ENCODE assay signal across 12 cellular contexts in genomic region chr7:27242046-27242579, GRCh38. TPM values are rescaled to one million over a fixed set of nuclear protein-coding genes. Genes with fewer than 3 reads are reported as not detected.
DNase-seq lines count a peak whose midpoint lies in the region; ATAC-seq and TF ChIP-seq lines count a peak whose summit lies in the region.
"Had no signal": no experiment of that assay in that cellular context is flagged by ENCODE, and none has a peak within 500 bp of the region (broad histone marks: within the 10 kb centered on the region; RNA-seq: fewer than 3 reads in every experiment).

No MANE protein-coding gene starts in this region.

- no peaks in the 10 kb centered on the region for H4K20me1 ChIP-seq in neural cell (ENCODE audit: insufficient read depth)

- H2AFZ ChIP-seq in ACC112 (ENCODE audit: low read length, unreplicated experiment) (no peak overlapping the region), neural cell (ENCODE audit: low read depth, low read length) (no peak overlapping the region)

- H3K79me2 ChIP-seq in ACC112 (ENCODE audit: control insufficient read depth, insufficient read depth, low read length, unreplicated experiment) (no peaks in the 10 kb centered on the region), neural cell (replicated peaks; ENCODE audit: insufficient read depth, low read length) (no peaks in the 10 kb centered on the region)

- H3K4me3 ChIP-seq in ACC112 (ENCODE audit: low read depth, low read length): peak overlapping the region; percentile 43
- H3K4me3 ChIP-seq in CD8-positive, alpha-beta T cell (ENCODE audit: low read depth, low read length): no peak overlapping the region
- peak overlapping the region; percentile 31 for H3K4me3 ChIP-seq in adipocyte (ENCODE audit: low read length)
- peak overlapping the region; percentile 56 for H3K4me3 ChIP-seq in neural cell (ENCODE audit: low read length)
- H3K4me3 ChIP-seq in Caco-2 (ENCODE audit: low read depth, low read length): no peak overlapping the region

- H3K4me1 ChIP-seq in ACC112 (ENCODE audit: control insufficient read depth, insufficient read depth, low read length, unreplicated experiment) (no peaks in the 10 kb centered on the region), adipocyte (ENCODE audit: control insufficient read depth, insufficient read depth, low read length) (peaks cover 9% of the 10 kb centered on the region), Caco-2 (no peaks in the 10 kb centered on the region)
- peaks cover 20% of the 10 kb centered on the region for H3K4me1 ChIP-seq in CD8-positive, alpha-beta T cell (ENCODE audit: insufficient read depth, low read length)

- TF ChIP-seq RAD21 in neural cell (conservative IDR thresholded peaks at IDR 0.05): no peak

- ATAC-seq in CD8-positive, alpha-beta T cell: no peak
- ATAC-seq in HG03135 (IDR thresholded peaks at IDR 0.05; ENCODE audit: unreplicated experiment): no peak
- no peak for ATAC-seq in GM19351 (IDR thresholded peaks at IDR 0.05; ENCODE audit: unreplicated experiment)

- POLR2A ChIA-PET in CD8-positive, alpha-beta T cell (lab: Charles Lee): no interaction called here
- POLR2A ChIA-PET in Caco-2 (lab: Charles Lee): no interaction called here

- H3K9ac ChIP-seq in adipocyte (ENCODE audit: low read length): no peak overlapping the region
- no peak overlapping the region for H3K9ac ChIP-seq in neural cell (ENCODE audit: low read length)

- H3K27ac ChIP-seq in ACC112 (ENCODE audit: low read depth, low read length) (no peak overlapping the region), neural cell (ENCODE audit: low read length) (no peak overlapping the region)
- no peak overlapping the region for H3K27ac ChIP-seq in CD8-positive, alpha-beta T cell (ENCODE audit: low read depth, low read length)
- H3K27ac ChIP-seq: ovary, WERI-Rb-1 had no signal

- no peak for TF ChIP-seq EP300 in neural cell (conservative IDR thresholded peaks at IDR 0.05; ENCODE audit: poor library complexity, severe bottlenecking)

- intact Hi-C loops in CD8-positive, alpha-beta T cell (cut with DNase I, micrococcal nuclease): no loop called here
- intact Hi-C loops in Caco-2 (cut with micrococcal nuclease; ENCODE audit: unreplicated experiment): no loop called here

- peak overlapping the region; percentile 64 for H3K4me3 Mint-ChIP-seq in CD8-positive, alpha-beta T cell
- no peak overlapping the region for H3K4me3 Mint-ChIP-seq in Caco-2 (ENCODE audit: unreplicated experiment)

- H3K36me3 Mint-ChIP-seq in CD8-positive, alpha-beta T cell: no peaks in the 10 kb centered on the region
- H3K36me3 Mint-ChIP-seq in Caco-2 (ENCODE audit: insufficient read depth, unreplicated experiment): no peaks in the 10 kb centered on the region

- H3K36me3 ChIP-seq in ACC112 (ENCODE audit: insufficient read depth, low read length) (no peaks in the 10 kb centered on the region), adipocyte (ENCODE audit: control insufficient read depth, insufficient read depth, low read length, severe bottlenecking) (no peaks in the 10 kb centered on the region), neural cell (ENCODE audit: insufficient read depth, low read length) (no peaks in the 10 kb centered on the region), Caco-2 (ENCODE audit: control insufficient read depth, insufficient read depth, low read length) (no peaks in the 10 kb centered on the region)
- H3K36me3 ChIP-seq in CD8-positive, alpha-beta T cell (ENCODE audit: insufficient read depth, low read length): no peaks in the 10 kb centered on the region
- H3K36me3 ChIP-seq: ovary, WERI-Rb-1 had no signal

- no peaks in the 10 kb centered on the region for H3K9me3 Mint-ChIP-seq in CD8-positive, alpha-beta T cell
- no peaks in the 10 kb centered on the region for H3K9me3 Mint-ChIP-seq in Caco-2 (ENCODE audit: unreplicated experiment)

- H3F3A ChIP-seq in neural cell (ENCODE audit: insufficient read depth, low read length, poor library complexity, severe bottlenecking): no peaks in the 10 kb centered on the region

- peaks cover 72% of the 10 kb centered on the region for H3K27me3 Mint-ChIP-seq in CD8-positive, alpha-beta T cell (ENCODE audit: low read depth)
- no peaks in the 10 kb centered on the region for H3K27me3 Mint-ChIP-seq in Caco-2 (ENCODE audit: insufficient read depth, unreplicated experiment)

- no peak for DNase-seq in CD8-positive, alpha-beta T cell
- DNase-seq in adipocyte (ENCODE audit: low read depth) (no peak), Caco-2 (no peak), NCI-H524 treated with DMSO at 0.1 percent for 48 hours (lab: John Stamatoyannopoulos, UW) (no peak)
- DNase-seq: NCI-H2029, ovary, WERI-Rb-1 had no signal

- H3K27ac Mint-ChIP-seq in CD8-positive, alpha-beta T cell: peak overlapping the region; percentile 50
- H3K27ac Mint-ChIP-seq in Caco-2 (ENCODE audit: unreplicated experiment): no peak overlapping the region

- H3K9me2 ChIP-seq in neural cell (ENCODE audit: insufficient read depth, low read length): no peaks in the 10 kb centered on the region

- H3K27me3 ChIP-seq in ACC112 (ENCODE audit: insufficient read depth, low read length) (peaks cover 95% of the 10 kb centered on the region), adipocyte (replicated peaks; ENCODE audit: control insufficient read depth, insufficient read depth, low read length) (peaks cover 73% of the 10 kb centered on the region), neural cell (ENCODE audit: insufficient read depth, low read depth, low read length) (peaks cover 100% of the 10 kb centered on the region), Caco-2 (replicated peaks; ENCODE audit: control insufficient read depth, insufficient read depth, low read length) (no peaks in the 10 kb centered on the region)
- peaks cover 48% of the 10 kb centered on the region for H3K27me3 ChIP-seq in CD8-positive, alpha-beta T cell (ENCODE audit: insufficient read depth, low read length)

- no peak for TF ChIP-seq CTCF in CD8-positive, alpha-beta T cell (IDR thresholded peaks at IDR 0.05)
- TF ChIP-seq CTCF in neural cell (IDR thresholded peaks at IDR 0.05; ENCODE audit: poor library complexity, severe bottlenecking) (no peak), Caco-2 (IDR thresholded peaks at IDR 0.05; ENCODE audit: insufficient read depth in 1 of 2, low read depth in 1 of 2, low read length in 1 of 2, severe bottlenecking in 1 of 2, unreplicated experiment in 1 of 2) (no peak)

- H3K4me1 Mint-ChIP-seq in CD8-positive, alpha-beta T cell (ENCODE audit: low read depth): peaks cover 38% of the 10 kb centered on the region
- no peaks in the 10 kb centered on the region for H3K4me1 Mint-ChIP-seq in Caco-2 (ENCODE audit: low read depth, unreplicated experiment)

- no peaks in the 10 kb centered on the region for H3K9me3 ChIP-seq in CD8-positive, alpha-beta T cell (ENCODE audit: low read length)
- H3K9me3 ChIP-seq in adipocyte (ENCODE audit: control insufficient read depth, low read length): no peaks in the 10 kb centered on the region
- no peaks in the 10 kb centered on the region for H3K9me3 ChIP-seq in neural cell (ENCODE audit: low read length)
- H3K9me3 ChIP-seq in Caco-2: no peaks in the 10 kb centered on the region
- H3K9me3 ChIP-seq: ovary had no signal

- CTCF ChIA-PET in CD8-positive, alpha-beta T cell (lab: Charles Lee): no interaction called here
- CTCF ChIA-PET in Caco-2 (lab: Charles Lee): no interaction called here

- H3K4me2 ChIP-seq in neural cell (ENCODE audit: low read length): peak overlapping the region; percentile 67

- BruUV-seq in Caco-2 (replicated peaks; lab: Mats Ljungman, UMichigan): no TSS peak

TF ChIP-seq in neural cell, 6 proteins besides CTCF, POLR2A, EP300 and RAD21:
- TF ChIP-seq POLR2AphosphoS5 (IDR thresholded peaks at IDR 0.05) (no peak), SMC3 (conservative IDR thresholded peaks at IDR 0.05; ENCODE audit: poor library complexity) (no peak), MXI1 (conservative IDR thresholded peaks at IDR 0.05; ENCODE audit: poor library complexity, severe bottlenecking) (no peak), TAF1 (IDR thresholded peaks at IDR 0.05; ENCODE audit: low read depth) (no peak), EZH2 (IDR thresholded peaks at IDR 0.05; ENCODE audit: borderline replicate concordance, insufficient read depth, low read length, poor library complexity, severe bottlenecking) (no peak), REST (IDR thresholded peaks at IDR 0.05; ENCODE audit: borderline replicate concordance) (no peak)

RNA-seq across cellular contexts. Expression of gene EVX1, which starts 0.5 kb away (rescaled TPM):
- total RNA-seq in CD8-positive, alpha-beta T cell: under 1 TPM in 1 of 2 experiments, not detected in 1; 0.24 TPM
- polyA plus RNA-seq in neural cell: not detected in 2 replicates
- not detected in 2 replicates for polyA minus RNA-seq in neural cell
- not detected in 2 replicates for total RNA-seq in Caco-2 (2022)
- total RNA-seq: HT1080, ovary had no signal
- polyA plus RNA-seq: ovary had no signal

RNA-seq across cellular contexts. Expression of gene HOXA13, which starts 42.2 kb away (rescaled TPM):
- total RNA-seq in CD8-positive, alpha-beta T cell: not detected
- not detected in 2 replicates for polyA plus RNA-seq in neural cell
- polyA minus RNA-seq in neural cell: not detected in 2 replicates
- 0.68 and 1.3 TPM in 2 replicates for total RNA-seq in Caco-2 (2022)
- total RNA-seq: ovary had no signal

RNA-seq across cellular contexts. Expression of gene HOXA11, which starts 57.1 kb away (rescaled TPM):
- total RNA-seq in CD8-positive, alpha-beta T cell: not detected
- not detected in 2 replicates for polyA plus RNA-seq in neural cell
- not detected in 2 replicates for polyA minus RNA-seq in neural cell
- total RNA-seq in Caco-2 (2022): 0.53 and 0.73 TPM in 2 replicates
- total RNA-seq: HT1080 had no signal

Comparison
In these comparisons a context has a peak if more than half of its experiments do, and no peak if none do; other contexts are left out.
1. H3K4me3 ChIP-seq: peak in ACC112 (single experiment), adipocyte (single experiment) and neural cell (single experiment); none in CD8-positive, alpha-beta T cell (single experiment) and Caco-2 (single experiment).